Comparison of ENCODE assay signal across 25 cellular contexts in genomic region chr1:73611681-73612080, GRCh38.
"Had no signal": no experiment of that assay in that cellular context is flagged by ENCODE, and none has a peak within 500 bp of the region (broad histone marks: within the 10 kb centered on the region; RNA-seq: fewer than 3 reads in every experiment).

No MANE protein-coding gene starts in this region.

- H3K36me3 Mint-ChIP-seq: activated CD4-positive, alpha-beta memory T cell treated with anti-CD3 and anti-CD28 coated beads for 36 hours; activated naive CD4-positive, alpha-beta T cell treated with anti-CD3 and anti-CD28 coated beads, Interleukin-2, amount 10 ng/mL, durations not matched to agents 7 days and 5 days; activated naive CD8-positive, alpha-beta T cell treated with anti-CD3 and anti-CD28 coated beads for 36 hours had no signal

- ATAC-seq: activated T-cell treated with anti-CD3 and anti-CD28 coated beads, Interleukin-2, amount 50 U/mL, for 4 hours; activated T-helper 17 cell treated with anti-CD3 and anti-CD28 coated beads, Interleukin-2, amount 50 U/mL, for 72 hours; body of pancreas; Right ventricle myocardium inferior had no signal

- H3K9me3 Mint-ChIP-seq: activated CD4-positive, alpha-beta memory T cell treated with anti-CD3 and anti-CD28 coated beads for 36 hours; activated naive CD4-positive, alpha-beta T cell treated with anti-CD3 and anti-CD28 coated beads, Interleukin-2, amount 10 ng/mL, durations not matched to agents 7 days and 5 days; activated naive CD8-positive, alpha-beta T cell treated with anti-CD3 and anti-CD28 coated beads for 36 hours; central memory CD8-positive, alpha-beta T cell had no signal

- H3K27ac Mint-ChIP-seq: activated CD4-positive, alpha-beta memory T cell treated with anti-CD3 and anti-CD28 coated beads for 36 hours; activated CD4-positive, alpha-beta T cell treated with anti-CD3 and anti-CD28 coated beads, Interleukin-2, amount 10 ng/mL, durations not matched to agents 7 days and 5 days; activated naive CD4-positive, alpha-beta T cell treated with anti-CD3 and anti-CD28 coated beads, Interleukin-2, amount 10 ng/mL, durations not matched to agents 7 days and 5 days; activated naive CD8-positive, alpha-beta T cell treated with anti-CD3 and anti-CD28 coated beads for 36 hours; activated T-helper 17 cell treated with anti-CD3 and anti-CD28 coated beads, Interleukin-2, amount 50 U/mL, for 72 hours had no signal

- H3K9me3 ChIP-seq: body of pancreas, SJCRH30, SK-N-SH had no signal

- H3K9me2 ChIP-seq: SK-N-SH had no signal

- H3K27me3 Mint-ChIP-seq: activated CD4-positive, alpha-beta memory T cell treated with anti-CD3 and anti-CD28 coated beads for 36 hours; activated CD4-positive, alpha-beta T cell treated with anti-CD3 and anti-CD28 coated beads, Interleukin-2, amount 10 ng/mL, durations not matched to agents 7 days and 5 days; activated naive CD4-positive, alpha-beta T cell treated with anti-CD3 and anti-CD28 coated beads, Interleukin-2, amount 10 ng/mL, durations not matched to agents 7 days and 5 days; activated naive CD8-positive, alpha-beta T cell treated with anti-CD3 and anti-CD28 coated beads for 36 hours; activated T-helper 17 cell treated with anti-CD3 and anti-CD28 coated beads, Interleukin-2, amount 50 U/mL, for 72 hours; central memory CD8-positive, alpha-beta T cell had no signal

- H3K27ac ChIP-seq: body of pancreas, SJCRH30, VCaP had no signal

- H3K4me3 Mint-ChIP-seq: activated CD4-positive, alpha-beta memory T cell treated with anti-CD3 and anti-CD28 coated beads for 36 hours; activated CD4-positive, alpha-beta T cell treated with anti-CD3 and anti-CD28 coated beads, Interleukin-2, amount 10 ng/mL, durations not matched to agents 7 days and 5 days; activated naive CD4-positive, alpha-beta T cell treated with anti-CD3 and anti-CD28 coated beads, Interleukin-2, amount 10 ng/mL, durations not matched to agents 7 days and 5 days; activated naive CD8-positive, alpha-beta T cell treated with anti-CD3 and anti-CD28 coated beads for 36 hours; activated T-cell treated with anti-CD3 and anti-CD28 coated beads, Interleukin-2, amount 50 U/mL, for 4 hours; activated T-helper 17 cell treated with anti-CD3 and anti-CD28 coated beads, Interleukin-2, amount 50 U/mL, for 72 hours; central memory CD8-positive, alpha-beta T cell had no signal

- H3K36me3 ChIP-seq: SJCRH30 had no signal

- DNase-seq: activated CD4-positive, alpha-beta memory T cell treated with anti-CD3 and anti-CD28 coated beads for 36 hours; activated CD4-positive, alpha-beta T cell treated with anti-CD3 and anti-CD28 coated beads, Interleukin-2, amount 10 ng/mL, durations not matched to agents 7 days and 5 days; activated CD4-positive, CD25-positive, alpha-beta regulatory T cell; activated CD8-positive, alpha-beta memory T cell treated with anti-CD3 and anti-CD28 coated beads for 24 hours; activated gamma-delta T cell; activated naive CD4-positive, alpha-beta T cell treated with anti-CD3 and anti-CD28 coated beads, Interleukin-2, amount 10 ng/mL, durations not matched to agents 7 days and 5 days; activated naive CD8-positive, alpha-beta T cell treated with anti-CD3 and anti-CD28 coated beads for 36 hours; activated T-cell treated with anti-CD3 and anti-CD28 coated beads, Interleukin-2, amount 50 U/mL, for 4 hours; body of pancreas; Kasumi-1; KBM-7; NCI-H1092; NCI-H1417; NCI-H1930; NCI-H345; NCI-H510A; NCI-H526 treated with DMSO at 0.1 percent for 48 hours; NCI-H82; SJCRH30; SK-N-SH; T-helper 1 cell had no signal

- H3K4me1 ChIP-seq: body of pancreas, SJCRH30 had no signal

- H3K27me3 ChIP-seq: body of pancreas had no signal

- H3K4me1 Mint-ChIP-seq: activated CD4-positive, alpha-beta T cell treated with anti-CD3 and anti-CD28 coated beads, Interleukin-2, amount 10 ng/mL, durations not matched to agents 7 days and 5 days; activated naive CD4-positive, alpha-beta T cell treated with anti-CD3 and anti-CD28 coated beads, Interleukin-2, amount 10 ng/mL, durations not matched to agents 7 days and 5 days; activated naive CD8-positive, alpha-beta T cell treated with anti-CD3 and anti-CD28 coated beads for 36 hours; activated T-helper 17 cell treated with anti-CD3 and anti-CD28 coated beads, Interleukin-2, amount 50 U/mL, for 72 hours; central memory CD8-positive, alpha-beta T cell had no signal

- H3K4me2 ChIP-seq: SK-N-SH had no signal

- H3K4me3 ChIP-seq: body of pancreas, SJCRH30 had no signal
